In genomic region chr2:65319080-65319673, GRCh38 we compare ENCODE assay signal across 1 cellular context.
TF ChIP-seq lines count a peak whose summit lies in the region.

No MANE protein-coding gene starts in this region.

TF ChIP-seq in HCT116, 20 proteins besides CTCF, POLR2A, EP300 and RAD21 (continued from another document):
- TF ChIP-seq ATF3 (IDR thresholded peaks at IDR 0.05) (no peak), ELF1 (IDR thresholded peaks at IDR 0.05; ENCODE audit: borderline replicate concordance, low read depth) (no peak), YY1 (IDR thresholded peaks at IDR 0.05; ENCODE audit: extremely low read depth, insufficient replicate concordance, low read depth, low read length) (no peak), EGR1 (IDR thresholded peaks at IDR 0.05; ENCODE audit: low read depth) (no peak)
